1 cellular context compared by ENCODE assay signal in genomic region chrX:153627675-153628111, GRCh38.
TF ChIP-seq lines count a peak whose summit lies in the region.

No MANE protein-coding gene starts in this region.

TF ChIP-seq in WTC11, 78 proteins besides CTCF, POLR2A, EP300 and RAD21 (continued from another document):
- TF ChIP-seq PREB (CRISPR knock-in tag; IDR thresholded peaks at IDR 0.05; ENCODE audit: borderline replicate concordance) (no peak), ESRRA (CRISPR knock-in tag; IDR thresholded peaks at IDR 0.05; ENCODE audit: borderline replicate concordance) (no peak), ARID4B (CRISPR knock-in tag; IDR thresholded peaks at IDR 0.05; ENCODE audit: borderline replicate concordance) (no peak), NFYB (CRISPR knock-in tag; conservative IDR thresholded peaks at IDR 0.05; ENCODE audit: low read depth) (no peak), ZNF138 (CRISPR knock-in tag; conservative IDR thresholded peaks at IDR 0.05) (no peak), GABPB1 (CRISPR knock-in tag; IDR thresholded peaks at IDR 0.05) (0 out of 2 replicates have a peak, but pooled peaks have one; percentile 29)
